Comparison of ENCODE assay signal across 8 cellular contexts in the genomic region with DNA sequence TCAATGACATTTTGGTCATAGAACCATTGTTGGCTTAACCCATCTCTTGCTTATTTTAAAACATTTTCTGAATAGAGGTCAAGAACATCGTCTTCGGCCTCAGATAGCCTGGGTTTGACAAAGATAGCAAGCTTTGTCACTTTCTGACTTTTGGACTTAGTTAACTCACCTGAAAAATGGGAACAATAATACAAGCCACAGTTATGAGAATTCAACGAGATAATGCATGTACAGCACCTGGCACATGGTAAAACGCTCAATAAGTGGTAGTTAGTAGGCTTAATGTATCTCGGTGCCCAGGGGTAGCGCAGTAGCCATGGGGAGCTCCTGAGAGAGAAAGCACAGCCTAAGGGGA. TPM values are rescaled to one million over a fixed set of nuclear protein-coding genes. Genes with fewer than 3 reads are reported as not detected.
A peak's percentile ranks its signal among the peaks of the same experiment; 100 is the strongest.
DNase-seq lines count a peak whose midpoint lies in the region; ATAC-seq and TF ChIP-seq lines count a peak whose summit lies in the region.

No MANE protein-coding gene starts in this region.

- TF ChIP-seq POLR2A in Peyer's patch (IDR thresholded peaks at IDR 0.05): no peak

- H3K9ac ChIP-seq in skeletal muscle satellite cell (ENCODE audit: low read depth, low read length): peak overlapping the region; percentile 86

- DNase-seq in Peyer's patch: no peak
- no peak for DNase-seq in fibroblast of mammary gland (ENCODE audit: low read depth)
- no peak for DNase-seq in D341Med (ENCODE audit: low spot score)
- no peak for DNase-seq in HEK293T (ENCODE audit: extremely low spot score)
- DNase-seq in NCI-H748 treated with DMSO at 0.1 percent for 48 hours (lab: John Stamatoyannopoulos, UW): no peak

- H3K27ac ChIP-seq in Peyer's patch: peak overlapping the region; percentile 46 to 83 (median 58)

- H3K4me2 ChIP-seq in skeletal muscle satellite cell (ENCODE audit: low read length): peak overlapping the region; percentile 99

- ATAC-seq in GM19452 (IDR thresholded peaks at IDR 0.05; ENCODE audit: unreplicated experiment) (peak; percentile 2), HG03571 (IDR thresholded peaks at IDR 0.05; ENCODE audit: unreplicated experiment) (no peak)

- H3K36me3 ChIP-seq in Peyer's patch (peaks cover 0 to 4% (median 0%) of the 10 kb centered on the region in 3 donors), skeletal muscle satellite cell (ENCODE audit: insufficient read depth, low read length) (peaks cover 8% of the 10 kb centered on the region)

- no peak for TF ChIP-seq CTCF in Peyer's patch (IDR thresholded peaks at IDR 0.05)
- no peak for TF ChIP-seq CTCF in fibroblast of mammary gland (conservative IDR thresholded peaks at IDR 0.05; ENCODE audit: control insufficient read depth, insufficient read depth, low read depth, low read length)

- H3K4me3 ChIP-seq in Peyer's patch (peak overlapping the region; percentile 74 to 100 (median 97)), fibroblast of mammary gland (ENCODE audit: control insufficient read depth, low read depth, low read length) (peak overlapping the region; percentile 88), skeletal muscle satellite cell (ENCODE audit: low read length) (peak overlapping the region; percentile 96)

- peaks cover 0 to 37% (median 15%) of the 10 kb centered on the region in 4 donors for H3K4me1 ChIP-seq in Peyer's patch
- H3K4me1 ChIP-seq in skeletal muscle satellite cell (ENCODE audit: control insufficient read depth, insufficient read depth, low read length): peaks cover 25% of the 10 kb centered on the region

- CTCF ChIA-PET in HEK293T (lab: Yijun Ruan, JAX): interaction anchor here (0.7 to 2.2 kb wide), 4 partner anchors 9 to 71 kb away, joined by 3 to 8 read pairs (median 6); no protein-coding TSS in a partner anchor

- H3K27me3 ChIP-seq in Peyer's patch (no peaks in the 10 kb centered on the region), skeletal muscle satellite cell (ENCODE audit: control insufficient read depth, insufficient read depth, low read length) (no peaks in the 10 kb centered on the region)

- POLR2A ChIA-PET in HEK293T (lab: Yijun Ruan, JAX): interaction anchor here (1.1 to 1.4 kb wide), 2 partner anchors 10 to 11 kb away, joined by 3 to 6 read pairs; no protein-coding TSS in a partner anchor

- no peaks in the 10 kb centered on the region for H3K9me3 ChIP-seq in Peyer's patch
- no peaks in the 10 kb centered on the region for H3K9me3 ChIP-seq in skeletal muscle satellite cell (replicated peaks; ENCODE audit: low read length)

TF ChIP-seq in HEK293T, 16 proteins besides CTCF, POLR2A, EP300 and RAD21:
- TF ChIP-seq L3MBTL2 (conservative IDR thresholded peaks at IDR 0.05) (no peak), ELF4 (IDR thresholded peaks at IDR 0.05) (no peak), BHLHE40 (IDR thresholded peaks at IDR 0.05; ENCODE audit: borderline replicate concordance) (no peak), ZNF384 (IDR thresholded peaks at IDR 0.05) (no peak), FOXM1 (IDR thresholded peaks at IDR 0.05; ENCODE audit: borderline replicate concordance) (no peak), CTBP1 (IDR thresholded peaks at IDR 0.05; ENCODE audit: borderline replicate concordance) (no peak), FOXA1 (IDR thresholded peaks at IDR 0.05) (no peak), NFRKB (IDR thresholded peaks at IDR 0.05) (no peak), TARDBP (IDR thresholded peaks at IDR 0.05) (no peak), ARNT (IDR thresholded peaks at IDR 0.05) (no peak), HDGF (IDR thresholded peaks at IDR 0.05; ENCODE audit: borderline replicate concordance) (no peak), FOXK2 (IDR thresholded peaks at IDR 0.05) (no peak), SP1 (IDR thresholded peaks at IDR 0.05) (no peak), SUZ12 (IDR thresholded peaks at IDR 0.05) (no peak), LEF1 (IDR thresholded peaks at IDR 0.05; ENCODE audit: borderline replicate concordance) (no peak)
- TF ChIP-seq, protein P1, sequence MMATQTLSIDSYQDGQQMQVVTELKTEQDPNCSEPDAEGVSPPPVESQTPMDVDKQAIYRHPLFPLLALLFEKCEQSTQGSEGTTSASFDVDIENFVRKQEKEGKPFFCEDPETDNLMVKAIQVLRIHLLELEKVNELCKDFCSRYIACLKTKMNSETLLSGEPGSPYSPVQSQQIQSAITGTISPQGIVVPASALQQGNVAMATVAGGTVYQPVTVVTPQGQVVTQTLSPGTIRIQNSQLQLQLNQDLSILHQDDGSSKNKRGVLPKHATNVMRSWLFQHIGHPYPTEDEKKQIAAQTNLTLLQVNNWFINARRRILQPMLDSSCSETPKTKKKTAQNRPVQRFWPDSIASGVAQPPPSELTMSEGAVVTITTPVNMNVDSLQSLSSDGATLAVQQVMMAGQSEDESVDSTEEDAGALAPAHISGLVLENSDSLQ (IDR thresholded peaks at IDR 0.05): no peak

RNA-seq across cellular contexts. Expression of a gene that starts 0.4 kb away (rescaled TPM):
- 100 to 1,000 TPM in 1 of 4 donors, 10 to 100 TPM in 3; 33.5 to 217 (median 43.4) TPM for total RNA-seq in Peyer's patch
- total RNA-seq in skeletal muscle satellite cell (2012; rRNA removed): 11.1 and 15.2 TPM in 2 replicates

RNA-seq across cellular contexts. Expression of a gene that starts 4.7 kb away (rescaled TPM):
- total RNA-seq in Peyer's patch: 10 to 100 TPM; 20.0 to 59.4 (median 25.7) TPM
- total RNA-seq in skeletal muscle satellite cell (2012; rRNA removed): 20.1 and 22.8 TPM in 2 replicates
